8 cellular contexts compared by ENCODE assay signal in the genomic region with DNA sequence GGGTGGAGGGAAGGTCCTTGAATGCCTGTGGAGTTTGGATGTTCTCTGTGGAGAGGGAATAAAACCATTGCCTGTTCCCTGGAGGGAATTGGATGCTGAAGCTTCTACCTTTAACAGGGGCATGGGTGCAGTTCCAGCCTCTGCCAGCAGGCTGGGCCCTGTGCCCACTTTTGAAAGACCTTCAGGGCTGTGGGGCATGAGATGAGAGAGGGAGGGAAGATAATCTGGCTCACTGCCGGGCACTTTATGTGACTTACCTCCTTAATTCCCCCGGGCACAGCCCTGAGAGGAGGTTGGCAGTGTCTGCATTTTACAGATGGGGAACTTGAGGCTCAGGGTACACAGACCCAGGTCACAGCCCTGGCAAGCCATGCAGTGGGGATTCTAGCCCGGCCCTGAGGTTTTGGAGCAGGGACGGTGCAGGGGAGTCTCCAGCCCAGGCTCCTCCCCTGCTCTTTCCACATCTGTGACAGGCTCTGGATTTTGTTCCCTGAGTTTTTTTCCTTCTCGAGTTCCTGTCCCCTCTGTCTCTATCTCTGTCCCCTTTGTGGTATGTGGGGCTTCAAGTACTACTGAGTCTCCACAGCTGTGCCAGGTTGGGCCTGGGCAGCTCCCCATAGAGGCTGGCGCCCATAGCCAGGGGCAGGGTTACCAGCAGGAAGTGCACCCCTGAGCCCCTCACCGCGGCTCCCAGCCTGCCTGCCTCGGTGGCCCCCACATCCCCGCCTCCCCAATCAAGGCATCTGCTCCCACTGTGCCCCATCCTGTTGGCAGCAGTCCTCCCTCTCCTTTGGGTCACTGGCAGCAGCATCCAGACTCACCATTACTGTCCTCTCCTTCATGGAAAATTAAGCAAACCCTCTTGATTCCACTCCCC. TPM values are rescaled to one million over a fixed set of nuclear protein-coding genes. Genes with fewer than 3 reads are reported as not detected.
A peak's percentile ranks its signal among the peaks of the same experiment; 100 is the strongest.
DNase-seq lines count a peak whose midpoint lies in the region; ATAC-seq and TF ChIP-seq lines count a peak whose summit lies in the region.

No MANE protein-coding gene starts in this region.

- in situ Hi-C loops in IMR-90 (cut with MboI; ENCODE audit: low sequenced_read_pairs), result loop anchor here (25.0 kb wide), 1 partner anchor 354 kb away; no protein-coding TSS in a partner anchor

- no peak overlapping the region for H3K23ac ChIP-seq in IMR-90 (ENCODE audit: low read depth, low read length)

- DNase-seq in SIG-M5 treated with dmso at 0.1 percent for 504 hours (lab: John Stamatoyannopoulos, UW; ENCODE audit: unreplicated experiment) (peak; percentile 52), SIG-M5 (lab: John Stamatoyannopoulos, UW) (no peak), IMR-90 (peak; percentile 77), OCI-LY7 (ENCODE audit: low spot score) (peak; percentile 80), activated T-cell treated with anti-CD3 and anti-CD28 coated beads for 4 hours (peak; percentile 86), naive B cell (peak; percentile 78)
- DNase-seq in stimulated activated CD8-positive, alpha-beta memory T cell treated with anti-CD3 and anti-CD28 coated beads, Interleukin-7, amount 100 ng/mL, for 48 hours (ENCODE audit: extremely low read depth in 1 of 2, low read depth in 1 of 2), result peak; percentile 63 to 65

- no peak overlapping the region; a peak in 1 of 4 replicates for H4K8ac ChIP-seq in IMR-90 (ENCODE audit: low read depth in 2 of 2, low read length in 2 of 2)

- no peak overlapping the region for H4K5ac ChIP-seq in IMR-90 (ENCODE audit: low read depth, low read length)

- ATAC-seq in IMR-90 (ENCODE audit: low read depth) (peak; percentile 94), esophagus mucosa (peak; percentile 88), naive B cell (ENCODE audit: low read depth in 2 of 2) (peak; percentile 86 to 91)

- H2AK9ac ChIP-seq in IMR-90 (replicated peaks; ENCODE audit: low read depth, low read length, poor library complexity), result peak overlapping the region; percentile 44

- POLR2A ChIA-PET in IMR-90 (lab: Charles Lee; ENCODE audit: unreplicated experiment), result no interaction called here
- POLR2A ChIA-PET in OCI-LY7 (lab: Charles Lee), result no interaction called here

- H4K20me1 ChIP-seq in IMR-90 (ENCODE audit: insufficient read depth, low read length) (no peaks in the 10 kb centered on the region), OCI-LY7 (ENCODE audit: insufficient read depth, low read length) (no peaks in the 10 kb centered on the region)

- peak overlapping the region; percentile 20; the same call in 1 of the 2 replicates for H2BK120ac ChIP-seq in IMR-90 (ENCODE audit: low read depth, low read length)

- no peak overlapping the region for H2BK15ac ChIP-seq in IMR-90 (ENCODE audit: low read depth, low read length)

- no peak overlapping the region for H3K18ac ChIP-seq in IMR-90 (ENCODE audit: low read depth, low read length)

- H3K9me3 ChIP-seq in IMR-90 (ENCODE audit: control insufficient read depth, insufficient read depth, low read length) (no peaks in the 10 kb centered on the region), OCI-LY7 (ENCODE audit: low read length) (no peaks in the 10 kb centered on the region)

- H3K9me1 ChIP-seq in IMR-90 (ENCODE audit: insufficient read depth, low read length), result peaks cover 9% of the 10 kb centered on the region; the same call in 1 of the 2 replicates

- 60% methylated on average over 1 of the region's 10 CpGs; no CpG with 5 or more reads in 1 of the 2 experiments for WGBS in IMR-90 (ENCODE audit: extremely low coverage in 2 of 2, insufficient read length in 1 of 2), 2 experiments

- H3K4me3 ChIP-seq in IMR-90 (ENCODE audit: insufficient read depth, low read depth, low read length) (no peak overlapping the region), OCI-LY7 (ENCODE audit: low read depth, low read length, poor library complexity, severe bottlenecking) (no peak overlapping the region)

- BruUV-seq in IMR-90 (replicated peaks; lab: Mats Ljungman, UMichigan) (no TSS peak), OCI-LY7 (replicated peaks; lab: Mats Ljungman, UMichigan) (no TSS peak)

- H3K4me2 ChIP-seq in IMR-90 (ENCODE audit: low read depth, low read length) (peak overlapping the region; percentile 39; the same call in 1 of the 2 replicates), OCI-LY7 (ENCODE audit: low read length) (no peak overlapping the region)

- no peaks in the 10 kb centered on the region for H3K27me3 ChIP-seq in IMR-90 (ENCODE audit: control insufficient read depth, insufficient read depth, low read length)

- no peaks in the 10 kb centered on the region for H3K9me3 Mint-ChIP-seq in naive B cell

- H3K79me2 ChIP-seq in OCI-LY7 (ENCODE audit: insufficient read depth, low read depth, low read length), result no peaks in the 10 kb centered on the region

- H3K27ac Mint-ChIP-seq in naive B cell, result peak overlapping the region in 5 of 6 donors; percentile 62 to 83 (median 76)

- H3K9ac ChIP-seq in IMR-90 (ENCODE audit: low read depth, low read length), result no peak overlapping the region

- no peak overlapping the region for H4K91ac ChIP-seq in IMR-90 (ENCODE audit: insufficient read depth, low read depth, low read length)

- dilution Hi-C loops in IMR-90 (cut with HindIII; ENCODE audit: low sequenced_read_pairs, unreplicated experiment), result no loop called here

- H2BK20ac ChIP-seq in IMR-90 (ENCODE audit: low read depth, low read length), result no peak overlapping the region

- H2BK5ac ChIP-seq in IMR-90 (ENCODE audit: low read depth, low read length, poor library complexity, severe bottlenecking), result no peak overlapping the region

- H3K27ac ChIP-seq in IMR-90 (ENCODE audit: insufficient read depth, low read length), result no peak overlapping the region
- no peak overlapping the region for H3K27ac ChIP-seq in OCI-LY7 (ENCODE audit: low read depth, low read length, poor library complexity, severe bottlenecking)

- no peaks in the 10 kb centered on the region for H3K9me2 ChIP-seq in OCI-LY7 (ENCODE audit: insufficient read depth, low read length)

- no peaks in the 10 kb centered on the region for H3K36me3 Mint-ChIP-seq in naive B cell

- peak overlapping the region; percentile 16; the same call in 1 of the 2 replicates for H2AK5ac ChIP-seq in IMR-90 (ENCODE audit: low read depth, low read length)

- H3K56ac ChIP-seq in IMR-90 (ENCODE audit: extremely low read depth, insufficient read depth, low read length), result no peak overlapping the region

- H3K4me1 ChIP-seq in IMR-90 (ENCODE audit: control insufficient read depth, insufficient read depth, low read length), result peaks cover 5% of the 10 kb centered on the region
- H3K4me1 ChIP-seq in OCI-LY7 (ENCODE audit: insufficient read depth, low read length, poor library complexity, severe bottlenecking), result peaks cover 11% of the 10 kb centered on the region

- H3K36me3 ChIP-seq in IMR-90 (ENCODE audit: control insufficient read depth, insufficient read depth, low read length), result no peaks in the 10 kb centered on the region
- H3K36me3 ChIP-seq in OCI-LY7 (ENCODE audit: insufficient read depth, low read length), result peaks cover 6% of the 10 kb centered on the region; the same call in 1 of the 2 replicates

- no peak overlapping the region for H3K14ac ChIP-seq in IMR-90 (replicated peaks; ENCODE audit: low read depth, low read length)

- H3K27me3 Mint-ChIP-seq in naive B cell, result no peaks in the 10 kb centered on the region

- peak; percentile 48; the same call in 1 of the 2 replicates for TF ChIP-seq POLR2A in IMR-90 (IDR thresholded peaks at IDR 0.05; ENCODE audit: low read depth, low read length)

- peaks cover 20 to 25% (median 25%) of the 10 kb centered on the region in 3 donors for H3K4me1 Mint-ChIP-seq in naive B cell

- TF ChIP-seq CTCF in IMR-90 (conservative IDR thresholded peaks at IDR 0.05; ENCODE audit: low read depth, low read length), result peak; percentile 98
- TF ChIP-seq CTCF in OCI-LY7 (conservative IDR thresholded peaks at IDR 0.05; ENCODE audit: low read length), result peak; percentile 97

- no peak overlapping the region; the same call in 1 of the 2 replicates for H3K4ac ChIP-seq in IMR-90 (ENCODE audit: low read depth, low read length)

- TF ChIP-seq RAD21 in IMR-90 (IDR thresholded peaks at IDR 0.05; ENCODE audit: low read length), result peak; percentile 99

- H3K4me3 Mint-ChIP-seq in naive B cell, result peak overlapping the region in 1 of 8 donors; percentile 67

- H3K79me1 ChIP-seq in IMR-90 (ENCODE audit: low read depth in 1 of 2, low read length in 2 of 2), result no peaks in the 10 kb centered on the region

- CTCF ChIA-PET in IMR-90 (lab: Yijun Ruan, JAX), result interaction anchor here (0.5 to 1.9 kb wide), 6 partner anchors 82 to 403 kb away, joined by 3 to 6 read pairs (median 3); no protein-coding TSS in a partner anchor
- CTCF ChIA-PET in OCI-LY7 (lab: Charles Lee; ENCODE audit: unreplicated experiment), result no interaction called here

- intact Hi-C loops in IMR-90 (cut with micrococcal nuclease) (loop anchor here (1.0 to 10.0 kb wide), 3 partner anchors 121 to 346 kb away; a partner anchor contains a TSS), OCI-LY7 (cut with micrococcal nuclease; ENCODE audit: unreplicated experiment) (loop anchor here (1.0 to 5.0 kb wide), 5 partner anchors 33 to 350 kb away; a partner anchor contains a TSS)

- H2AFZ ChIP-seq in IMR-90 (replicated peaks; ENCODE audit: low read length, poor library complexity), result peak overlapping the region; percentile 91
- H2AFZ ChIP-seq in OCI-LY7 (ENCODE audit: low read length), result no peak overlapping the region

RNA-seq across cellular contexts. Expression of a gene that starts 14.0 kb away (rescaled TPM):
- 3.6 and 4.5 TPM in 2 replicates for total RNA-seq in IMR-90 (2012; rRNA removed)
- 4.9 and 5.0 TPM in 2 replicates for polyA plus RNA-seq in IMR-90 (2012; rRNA removed)
- polyA plus RNA-seq in IMR-90 (2012; cell fraction: cytosol; rRNA removed), result 5.7 and 7.2 TPM in 2 replicates
- polyA plus RNA-seq in IMR-90 (2012; cell fraction: nucleus; rRNA removed; ENCODE audit: low replicate concordance), result 7.4 and 9.4 TPM in 2 replicates
- 0.98 and 4.1 TPM in 2 replicates for total RNA-seq in OCI-LY7 (2014; rRNA removed; shearing (Covaris generic))
- total RNA-seq in OCI-LY7 (2022), result 15.4 and 20.3 TPM in 2 replicates
- 5.3 TPM for total RNA-seq in esophagus mucosa
- polyA plus RNA-seq in naive B cell (ENCODE audit: low read depth in 6 of 6), result 10 to 100 TPM in 2 of 6 donors, 1 to 10 TPM in 4; 5.7 to 14.1 (median 9.5) TPM

RNA-seq across cellular contexts. Expression of a gene that starts 27.7 kb away (rescaled TPM):
- total RNA-seq in IMR-90 (2012; rRNA removed), result 60.5 and 80.1 TPM in 2 replicates
- polyA plus RNA-seq in IMR-90 (2012; rRNA removed), result 43.3 and 53.8 TPM in 2 replicates
- polyA plus RNA-seq in IMR-90 (2012; cell fraction: cytosol; rRNA removed), result 21.8 and 33.3 TPM in 2 replicates
- 17.4 and 26.8 TPM in 2 replicates for polyA plus RNA-seq in IMR-90 (2012; cell fraction: nucleus; rRNA removed; ENCODE audit: low replicate concordance)
- 71.3 and 72.4 TPM in 2 replicates for total RNA-seq in OCI-LY7 (2014; rRNA removed; shearing (Covaris generic))
- 57.3 and 58.0 TPM in 2 replicates for total RNA-seq in OCI-LY7 (2022)
- total RNA-seq in esophagus mucosa, result 30.0 TPM
- polyA plus RNA-seq in naive B cell (ENCODE audit: low read depth in 6 of 6), result 10 to 100 TPM; 25.8 to 40.9 (median 37.8) TPM

RNA-seq across cellular contexts. Expression of a gene that starts 56.1 kb away (rescaled TPM):
- total RNA-seq in IMR-90 (2012; rRNA removed) (30.6 and 45.3 TPM in 2 replicates), OCI-LY7 (2022) (44.3 and 52.7 TPM in 2 replicates), esophagus mucosa (18.8 TPM)
- polyA plus RNA-seq in IMR-90 (2012; rRNA removed) (22.5 and 34.4 TPM in 2 replicates), naive B cell (ENCODE audit: low read depth in 6 of 6) (100 to 1,000 TPM; 128 to 275 (median 191) TPM)
- polyA plus RNA-seq in IMR-90 (2012; cell fraction: cytosol; rRNA removed), result 16.8 and 26.7 TPM in 2 replicates
- 3.9 and 9.4 TPM in 2 replicates for polyA plus RNA-seq in IMR-90 (2012; cell fraction: nucleus; rRNA removed; ENCODE audit: low replicate concordance)
- 56.8 and 74.4 TPM in 2 replicates for total RNA-seq in OCI-LY7 (2014; rRNA removed; shearing (Covaris generic))
